22 cellular contexts compared by ENCODE assay signal in genomic region chrX:75365243-75365975, GRCh38.
"Had no signal": no experiment of that assay in that cellular context is flagged by ENCODE, and none has a peak within 500 bp of the region (broad histone marks: within the 10 kb centered on the region; RNA-seq: fewer than 3 reads in every experiment).

No MANE protein-coding gene starts in this region.

- H3K27ac ChIP-seq: dorsolateral prefrontal cortex, esophagus muscularis mucosa, parathyroid adenoma, testis had no signal

- ATAC-seq: effector memory CD8-positive, alpha-beta T cell; left cardiac atrium; sciatic nerve; stimulated activated memory B cell treated with anti-CD40 and anti-IgM and Interleukin-4, amounts not matched to agents 10 μg/mL and 1 μg/mL and 100 μg/mL, for 72 hours; T-helper 17 cell had no signal

- H3K4me3 ChIP-seq: dorsolateral prefrontal cortex, esophagus muscularis mucosa, smooth muscle cell, testis had no signal

- H3K9me3 ChIP-seq: esophagus muscularis mucosa, testis had no signal

- DNase-seq: activated B cell treated with CpG ODN at 0.5 μM for 24 hours; activated CD4-positive, alpha-beta memory T cell treated with anti-CD3 and anti-CD28 coated beads, Interleukin-2, amount 10 ng/mL, durations not matched to agents 7 days and 5 days; activated CD4-positive, alpha-beta T cell treated with anti-CD3 and anti-CD28 coated beads for 48 hours; activated effector memory CD4-positive, alpha-beta T cell treated with anti-CD3 and anti-CD28 coated beads, Interleukin-2, amount 50 U/mL, for 16 hours; activated naive CD4-positive, alpha-beta T cell treated with anti-CD3 and anti-CD28 coated beads, Interleukin-2, amount 10 ng/mL, durations not matched to agents 7 days and 5 days; anterior cingulate cortex; central memory CD4-positive, alpha-beta T cell; dorsolateral prefrontal cortex; effector memory CD8-positive, alpha-beta T cell; hypothalamus; left cardiac atrium; nephron progenitor cell; stimulated activated CD4-positive, alpha-beta T cell treated with anti-CD3 and anti-CD28 coated beads, Interleukin-15, amount 100 ng/mL, for 24 hours; SW 1271; T-helper 17 cell; testis had no signal

- H3K27me3 ChIP-seq: esophagus muscularis mucosa, testis had no signal

- FAIRE-seq: frontal cortex had no signal

- H3K36me3 ChIP-seq: esophagus muscularis mucosa had no signal

- H3K4me1 ChIP-seq: esophagus muscularis mucosa, parathyroid adenoma, testis had no signal
